Comparison of ENCODE assay signal across 8 cellular contexts in genomic region chr14:21098892-21099595, GRCh38. TPM values are rescaled to one million over a fixed set of nuclear protein-coding genes. Genes with fewer than 3 reads are reported as not detected.
DNase-seq lines count a peak whose midpoint lies in the region; ATAC-seq and TF ChIP-seq lines count a peak whose summit lies in the region.

No MANE protein-coding gene starts in this region.

- in situ Hi-C loops in G401 (cut with HindIII; ENCODE audit: low sequenced_read_pairs): no loop called here

- H3K4me1 ChIP-seq in left ventricle myocardium inferior: peaks cover 55% of the 10 kb centered on the region
- H3K4me1 ChIP-seq in ascending aorta: peaks cover 3 to 10% of the 10 kb centered on the region in 2 donors
- H3K4me1 ChIP-seq in lower lobe of right lung: peaks cover 30% of the 10 kb centered on the region
- peaks cover 3% of the 10 kb centered on the region for H3K4me1 ChIP-seq in urinary bladder (ENCODE audit: insufficient read depth)

- H3K27me3 ChIP-seq in left ventricle myocardium inferior (ENCODE audit: low read depth) (no peaks in the 10 kb centered on the region), ascending aorta (no peaks in the 10 kb centered on the region), lower lobe of right lung (ENCODE audit: low read depth) (no peaks in the 10 kb centered on the region)

- TF ChIP-seq CTCF in left ventricle myocardium inferior (IDR thresholded peaks at IDR 0.05; ENCODE audit: borderline replicate concordance) (no peak), ascending aorta (IDR thresholded peaks at IDR 0.05) (no peak), lower lobe of right lung (IDR thresholded peaks at IDR 0.05) (no peak)

- intact Hi-C loops in left ventricle myocardium inferior (cut with micrococcal nuclease) (no loop called here), Right ventricle myocardium superior (cut with DNase I) (no loop called here), ascending aorta (cut with DNase I) (loop anchor here (5.0 to 10.0 kb wide), 2 partner anchors 484 to 757 kb away; partner anchors contain the start of gene PARP2), lower lobe of right lung (cut with DNase I) (loop anchor here (5.0 kb wide), 1 partner anchor 77 kb away; no protein-coding TSS in a partner anchor)

- 5% methylated on average over 16 of the region's 16 CpGs for WGBS in urinary bladder

- DNase-seq in left ventricle myocardium inferior (no peak), Right ventricle myocardium superior (no peak), ascending aorta (ENCODE audit: low spot score in 2 of 2) (peak in 1 of 2 donors; percentile 41), lower lobe of right lung (no peak), G401 (ENCODE audit: low spot score) (no peak), DMS153 (lab: John Stamatoyannopoulos, UW) (no peak)

- H3K27ac ChIP-seq in left ventricle myocardium inferior (replicated peaks) (peak overlapping the region; percentile 83), ascending aorta (peak overlapping the region; percentile 92 to 96), lower lobe of right lung (peak overlapping the region; percentile 83), urinary bladder (ENCODE audit: low read depth) (peak overlapping the region; percentile 93)

- H3K9me3 ChIP-seq in left ventricle myocardium inferior (replicated peaks) (no peaks in the 10 kb centered on the region), ascending aorta (no peaks in the 10 kb centered on the region), lower lobe of right lung (no peaks in the 10 kb centered on the region)

- ATAC-seq in Right ventricle myocardium superior (ENCODE audit: poor library complexity): no peak
- ATAC-seq in lower lobe of right lung: peak in 1 of 2 donors; percentile 20
- ATAC-seq in HG02885 (IDR thresholded peaks at IDR 0.05; ENCODE audit: poor library complexity, unreplicated experiment): no peak

- H3K36me3 ChIP-seq in left ventricle myocardium inferior (no peaks in the 10 kb centered on the region), ascending aorta (no peaks in the 10 kb centered on the region), lower lobe of right lung (no peaks in the 10 kb centered on the region), urinary bladder (ENCODE audit: insufficient read depth) (no peaks in the 10 kb centered on the region)

- peak overlapping the region; percentile 71 for H3K4me3 ChIP-seq in left ventricle myocardium inferior
- peak overlapping the region; percentile 80 to 94 for H3K4me3 ChIP-seq in ascending aorta
- peak overlapping the region; percentile 62 for H3K4me3 ChIP-seq in lower lobe of right lung
- H3K4me3 ChIP-seq in urinary bladder (ENCODE audit: low read depth, low read length): peak overlapping the region; percentile 81

RNA-seq across cellular contexts. Expression of gene ZNF219, which starts 0.6 kb away (rescaled TPM):
- total RNA-seq in left ventricle myocardium inferior (44.9 TPM), Right ventricle myocardium superior (50.0 TPM), ascending aorta (62.9 TPM), lower lobe of right lung (46.1 TPM), urinary bladder (9.8 TPM)
- polyA plus RNA-seq in urinary bladder: 67.1 TPM
- 29.4 and 45.8 TPM in 2 replicates for total RNA-seq in G401 (2014; rRNA removed; shearing (Covaris generic))

RNA-seq across cellular contexts. Expression of gene TMEM253, which starts 1.8 kb away (rescaled TPM):
- 0.19 TPM for total RNA-seq in left ventricle myocardium inferior
- total RNA-seq in Right ventricle myocardium superior: 0.43 TPM
- total RNA-seq in ascending aorta: not detected
- total RNA-seq in lower lobe of right lung: 0.50 TPM
- 0.37 TPM for total RNA-seq in urinary bladder
- 0.42 TPM for polyA plus RNA-seq in urinary bladder
- not detected in 2 replicates for total RNA-seq in G401 (2014; rRNA removed; shearing (Covaris generic))

RNA-seq across cellular contexts. Expression of gene ARHGEF40, which starts 28.9 kb away (rescaled TPM):
- total RNA-seq in left ventricle myocardium inferior (21.3 TPM), Right ventricle myocardium superior (21.2 TPM), ascending aorta (64.8 TPM), lower lobe of right lung (28.5 TPM), urinary bladder (43.9 TPM)
- 27.9 TPM for polyA plus RNA-seq in urinary bladder
- total RNA-seq in G401 (2014; rRNA removed; shearing (Covaris generic)): 48.6 and 50.3 TPM in 2 replicates

RNA-seq across cellular contexts. Expression of gene RNASE8, which starts 41.4 kb away (rescaled TPM):
- total RNA-seq in left ventricle myocardium inferior: not detected
- total RNA-seq in Right ventricle myocardium superior: not detected
- not detected for total RNA-seq in ascending aorta
- total RNA-seq in lower lobe of right lung: not detected
- not detected for total RNA-seq in urinary bladder
- not detected for polyA plus RNA-seq in urinary bladder
- not detected in 2 replicates for total RNA-seq in G401 (2014; rRNA removed; shearing (Covaris generic))

RNA-seq across cellular contexts. Expression of gene OR5AU1, which starts 56.8 kb away (rescaled TPM):
- not detected for total RNA-seq in left ventricle myocardium inferior
- total RNA-seq in Right ventricle myocardium superior: not detected
- total RNA-seq in ascending aorta: not detected
- not detected for total RNA-seq in lower lobe of right lung
- not detected for total RNA-seq in urinary bladder
- polyA plus RNA-seq in urinary bladder: not detected
- 0.71 TPM in 1 of 2 replicates, not detected in the other for total RNA-seq in G401 (2014; rRNA removed; shearing (Covaris generic))

Comparison
In these comparisons a context has a peak if more than half of its experiments do, and no peak if none do; other contexts are left out.
1. intact Hi-C loops: an anchor here in ascending aorta (5.0 to 10.0 kb wide) and lower lobe of right lung (5.0 kb wide); none called in left ventricle myocardium inferior and Right ventricle myocardium superior.